In the genomic region with DNA sequence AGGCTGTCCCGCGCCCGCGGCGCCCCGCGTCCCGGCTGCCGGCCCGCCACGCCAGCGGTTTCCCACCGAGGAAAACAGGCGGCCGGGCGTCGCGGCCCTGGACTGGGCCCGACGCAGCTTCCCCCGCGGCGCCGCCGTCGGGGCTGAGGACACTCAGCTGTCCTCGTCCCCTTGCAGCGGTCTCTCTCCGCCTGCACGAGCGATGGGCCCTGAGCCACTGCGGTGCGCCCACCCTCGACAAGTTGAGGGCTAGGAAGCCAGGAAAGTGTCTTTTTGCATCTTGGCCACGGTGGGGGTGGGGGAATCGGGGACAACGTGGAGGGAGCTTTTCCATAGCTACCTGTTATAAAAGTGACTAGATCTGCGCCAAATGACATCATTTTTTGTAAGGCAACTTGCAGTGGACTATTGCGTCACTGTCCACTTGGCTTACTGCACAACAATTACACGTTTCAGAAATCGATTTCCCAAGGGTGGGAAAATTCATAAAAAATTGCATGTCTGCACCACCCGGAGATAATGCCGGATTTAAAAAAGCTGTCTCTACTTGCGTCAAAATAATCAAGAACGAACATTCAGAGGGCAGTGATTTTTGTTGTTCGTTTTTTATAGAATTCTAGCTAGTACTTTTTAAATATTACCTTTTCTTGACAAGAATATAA, we compare ENCODE assay signal across 8 cellular contexts.
DNase-seq lines count a peak whose midpoint lies in the region; ATAC-seq and TF ChIP-seq lines count a peak whose summit lies in the region.

No MANE protein-coding gene starts in this region.

- no peak for TF ChIP-seq CTCF in GM13977 (IDR thresholded peaks at IDR 0.05; ENCODE audit: extremely low read depth, insufficient read depth, missing control alignments)

- H3K9me3 Mint-ChIP-seq in activated naive CD4-positive, alpha-beta T cell treated with anti-CD3 and anti-CD28 coated beads, Interleukin-2, amount 50 U/mL, for 24 hours: no peaks in the 10 kb centered on the region

- H3K27me3 ChIP-seq in iPS-15b (ENCODE audit: control insufficient read depth, insufficient read depth, low read length): peaks cover 33% of the 10 kb centered on the region

- H3K27me3 Mint-ChIP-seq in activated naive CD4-positive, alpha-beta T cell treated with anti-CD3 and anti-CD28 coated beads, Interleukin-2, amount 50 U/mL, for 24 hours: no peaks in the 10 kb centered on the region

- no peaks in the 10 kb centered on the region for H3K36me3 Mint-ChIP-seq in activated naive CD4-positive, alpha-beta T cell treated with anti-CD3 and anti-CD28 coated beads, Interleukin-2, amount 50 U/mL, for 24 hours

- peaks cover 30% of the 10 kb centered on the region for H3K4me1 Mint-ChIP-seq in activated naive CD4-positive, alpha-beta T cell treated with anti-CD3 and anti-CD28 coated beads, Interleukin-2, amount 50 U/mL, for 24 hours

- in situ Hi-C loops in GM13977 (cut with MboI; ENCODE audit: low pct_unique_long_range_greater_than_20kb, low sequenced_read_pairs, unreplicated experiment): loop anchor here (10.0 kb wide), 1 partner anchor 111 kb away; no protein-coding TSS in a partner anchor

- H3K27ac Mint-ChIP-seq in activated naive CD4-positive, alpha-beta T cell treated with anti-CD3 and anti-CD28 coated beads, Interleukin-2, amount 50 U/mL, for 24 hours: peak overlapping the region; percentile 92

- no peaks in the 10 kb centered on the region for H3K9me3 ChIP-seq in iPS-15b (ENCODE audit: control insufficient read depth, insufficient read depth, low read length)

- no peak for DNase-seq in activated naive CD4-positive, alpha-beta T cell (lab: John Stamatoyannopoulos, UW)
- DNase-seq in NCI-H1105 (lab: John Stamatoyannopoulos, UW): peak; percentile 53
- DNase-seq in amniotic epithelial cell (ENCODE audit: low read depth): peak; percentile 69
- DNase-seq in skeletal muscle cell (ENCODE audit: low read depth): peak; percentile 60
- DNase-seq in GM13977 (ENCODE audit: low spot score): no peak

- H3K36me3 ChIP-seq in iPS-15b (ENCODE audit: control insufficient read depth, insufficient read depth, low read length): no peaks in the 10 kb centered on the region

- H3K9ac ChIP-seq in iPS-15b (ENCODE audit: low read depth, low read length): peak overlapping the region; percentile 70

- peak overlapping the region; percentile 90 for H3K4me3 Mint-ChIP-seq in activated naive CD4-positive, alpha-beta T cell treated with anti-CD3 and anti-CD28 coated beads, Interleukin-2, amount 50 U/mL, for 24 hours

- H3K4me3 ChIP-seq in iPS-15b (ENCODE audit: low read depth, low read length): peak overlapping the region; percentile 94
- peak overlapping the region; percentile 68 for H3K4me3 ChIP-seq in skeletal muscle cell (ENCODE audit: low read depth, low read length)

- ATAC-seq in HG02610 (IDR thresholded peaks at IDR 0.05; ENCODE audit: unreplicated experiment): peak; percentile 18

- no peaks in the 10 kb centered on the region for H3K4me1 ChIP-seq in iPS-15b (ENCODE audit: control insufficient read depth, insufficient read depth, low read length)

Comparison
In these comparisons a context has a peak if more than half of its experiments do, and no peak if none do; other contexts are left out.
1. DNase-seq: peak in NCI-H1105 (single experiment), amniotic epithelial cell (single experiment) and skeletal muscle cell (single experiment); none in activated naive CD4-positive, alpha-beta T cell (0 of 4) and GM13977 (single experiment).